Comparison of ENCODE assay signal across 1 cellular context in the genomic region with DNA sequence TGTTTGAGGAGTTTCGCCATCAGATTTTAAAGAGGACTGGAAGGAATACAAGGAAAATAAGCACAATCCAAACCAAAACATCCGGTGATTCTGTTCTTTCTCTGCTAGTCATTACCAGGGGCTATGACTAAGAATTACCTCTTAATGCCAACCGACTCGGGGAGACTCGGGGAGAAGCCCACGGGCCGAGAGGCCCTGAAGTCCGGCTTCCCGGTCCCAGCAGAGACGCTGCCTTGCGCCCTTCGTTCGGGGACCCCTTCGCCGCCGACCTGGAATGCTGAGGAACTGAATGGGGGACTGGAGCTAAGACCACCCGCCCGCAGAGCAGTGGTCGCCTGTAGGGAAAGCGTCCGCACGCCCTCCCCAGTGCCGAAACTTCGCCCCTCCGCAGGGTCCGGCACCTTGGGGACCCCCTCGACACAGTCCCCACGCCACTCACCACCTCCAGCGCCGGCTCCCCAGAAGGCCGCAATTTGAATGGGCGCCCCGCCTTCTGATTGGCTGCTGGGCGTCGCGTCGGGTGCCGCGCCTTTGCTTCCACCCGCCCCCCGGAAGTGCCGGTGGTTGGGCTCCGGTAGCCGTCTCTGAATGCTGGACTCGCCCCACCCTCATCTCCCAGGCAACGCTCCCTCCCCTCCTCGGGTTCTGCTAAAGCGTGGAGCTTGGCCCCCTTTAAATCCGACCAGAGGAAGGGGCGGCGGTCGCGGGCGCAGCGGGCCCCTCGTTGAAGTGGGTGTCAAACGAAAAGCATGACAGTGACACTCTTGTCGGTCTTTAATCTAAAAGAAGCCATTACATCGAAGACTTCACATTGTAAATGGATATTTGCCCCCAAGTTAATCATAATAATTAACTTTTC.
A peak's percentile ranks its signal among the peaks of the same experiment; 100 is the strongest.
TF ChIP-seq lines count a peak whose summit lies in the region.

A gene with protein sequence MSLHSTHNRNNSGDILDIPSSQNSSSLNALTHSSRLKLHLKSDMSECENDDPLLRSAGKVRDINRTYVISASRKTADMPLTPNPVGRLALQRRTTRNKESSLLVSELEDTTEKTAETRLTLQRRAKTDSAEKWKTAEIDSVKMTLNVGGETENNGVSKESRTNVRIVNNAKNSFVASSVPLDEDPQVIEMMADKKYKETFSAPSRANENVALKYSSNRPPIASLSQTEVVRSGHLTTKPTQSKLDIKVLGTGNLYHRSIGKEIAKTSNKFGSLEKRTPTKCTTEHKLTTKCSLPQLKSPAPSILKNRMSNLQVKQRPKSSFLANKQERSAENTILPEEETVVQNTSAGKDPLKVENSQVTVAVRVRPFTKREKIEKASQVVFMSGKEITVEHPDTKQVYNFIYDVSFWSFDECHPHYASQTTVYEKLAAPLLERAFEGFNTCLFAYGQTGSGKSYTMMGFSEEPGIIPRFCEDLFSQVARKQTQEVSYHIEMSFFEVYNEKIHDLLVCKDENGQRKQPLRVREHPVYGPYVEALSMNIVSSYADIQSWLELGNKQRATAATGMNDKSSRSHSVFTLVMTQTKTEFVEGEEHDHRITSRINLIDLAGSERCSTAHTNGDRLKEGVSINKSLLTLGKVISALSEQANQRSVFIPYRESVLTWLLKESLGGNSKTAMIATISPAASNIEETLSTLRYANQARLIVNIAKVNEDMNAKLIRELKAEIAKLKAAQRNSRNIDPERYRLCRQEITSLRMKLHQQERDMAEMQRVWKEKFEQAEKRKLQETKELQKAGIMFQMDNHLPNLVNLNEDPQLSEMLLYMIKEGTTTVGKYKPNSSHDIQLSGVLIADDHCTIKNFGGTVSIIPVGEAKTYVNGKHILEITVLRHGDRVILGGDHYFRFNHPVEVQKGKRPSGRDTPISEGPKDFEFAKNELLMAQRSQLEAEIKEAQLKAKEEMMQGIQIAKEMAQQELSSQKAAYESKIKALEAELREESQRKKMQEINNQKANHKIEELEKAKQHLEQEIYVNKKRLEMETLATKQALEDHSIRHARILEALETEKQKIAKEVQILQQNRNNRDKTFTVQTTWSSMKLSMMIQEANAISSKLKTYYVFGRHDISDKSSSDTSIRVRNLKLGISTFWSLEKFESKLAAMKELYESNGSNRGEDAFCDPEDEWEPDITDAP (N-terminal part only) (minus strand): TSS at position 479 of the 859 bp plus-strand sequence. CDS start 2,028 bp downstream, outside the sequence.

TF ChIP-seq in HepG2, 621 proteins besides CTCF, POLR2A, EP300 and RAD21 (continued from another document and continues in another):
- TF ChIP-seq, protein P1, sequence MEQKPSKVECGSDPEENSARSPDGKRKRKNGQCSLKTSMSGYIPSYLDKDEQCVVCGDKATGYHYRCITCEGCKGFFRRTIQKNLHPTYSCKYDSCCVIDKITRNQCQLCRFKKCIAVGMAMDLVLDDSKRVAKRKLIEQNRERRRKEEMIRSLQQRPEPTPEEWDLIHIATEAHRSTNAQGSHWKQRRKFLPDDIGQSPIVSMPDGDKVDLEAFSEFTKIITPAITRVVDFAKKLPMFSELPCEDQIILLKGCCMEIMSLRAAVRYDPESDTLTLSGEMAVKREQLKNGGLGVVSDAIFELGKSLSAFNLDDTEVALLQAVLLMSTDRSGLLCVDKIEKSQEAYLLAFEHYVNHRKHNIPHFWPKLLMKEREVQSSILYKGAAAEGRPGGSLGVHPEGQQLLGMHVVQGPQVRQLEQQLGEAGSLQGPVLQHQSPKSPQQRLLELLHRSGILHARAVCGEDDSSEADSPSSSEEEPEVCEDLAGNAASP (CRISPR knock-in tag; IDR thresholded peaks at IDR 0.05; ENCODE audit: borderline replicate concordance), result no peak
- TF ChIP-seq ZNF557 (CRISPR knock-in tag; IDR thresholded peaks at IDR 0.05) (no peak), ZNF776 (CRISPR knock-in tag; IDR thresholded peaks at IDR 0.05) (peak; percentile 74; the same call in 1 of the 2 replicates), ZNF614 (CRISPR knock-in tag; IDR thresholded peaks at IDR 0.05; ENCODE audit: borderline replicate concordance) (0 out of 2 replicates have a peak, but pooled peaks have one; percentile 51), ZNF460 (CRISPR knock-in tag; IDR thresholded peaks at IDR 0.05; ENCODE audit: borderline replicate concordance) (no peak), CEBPB (IDR thresholded peaks at IDR 0.05; ENCODE audit: borderline replicate concordance, low read depth, low read length) (no peak), ZNF274 (CRISPR knock-in tag; IDR thresholded peaks at IDR 0.05) (peak; percentile 68; the same call in 1 of the 2 replicates), CSRNP1 (CRISPR knock-in tag; IDR thresholded peaks at IDR 0.05) (peak; percentile 59), KLF15 (CRISPR knock-in tag; IDR thresholded peaks at IDR 0.05; ENCODE audit: borderline replicate concordance) (no peak), ZNF773 (CRISPR knock-in tag; IDR thresholded peaks at IDR 0.05; ENCODE audit: borderline replicate concordance) (no peak), NCOA2 (CRISPR knock-in tag; IDR thresholded peaks at IDR 0.05) (no peak), REPIN1 (CRISPR knock-in tag; IDR thresholded peaks at IDR 0.05; ENCODE audit: borderline replicate concordance, low read depth) (peak; percentile 63; the same call in 1 of the 2 replicates), ZNF432 (CRISPR knock-in tag; IDR thresholded peaks at IDR 0.05; ENCODE audit: borderline replicate concordance) (no peak), PHF20 (CRISPR knock-in tag; IDR thresholded peaks at IDR 0.05) (peak; percentile 76), ERF (CRISPR knock-in tag; IDR thresholded peaks at IDR 0.05) (peak; percentile 25; the same call in 1 of the 2 replicates), ZNF740 (CRISPR knock-in tag; IDR thresholded peaks at IDR 0.05) (no peak), TARDBP (CRISPR knock-in tag; IDR thresholded peaks at IDR 0.05) (no peak), SETDB1 (CRISPR knock-in tag; IDR thresholded peaks at IDR 0.05; ENCODE audit: borderline replicate concordance) (no peak), ZNF24 (IDR thresholded peaks at IDR 0.05) (no peak), PTBP1 (IDR thresholded peaks at IDR 0.05; ENCODE audit: low read depth, low read length, poor library complexity, severe bottlenecking) (no peak), ZNF577 (CRISPR knock-in tag; IDR thresholded peaks at IDR 0.05; ENCODE audit: borderline replicate concordance, low read depth) (no peak), ZNF367 (CRISPR knock-in tag; IDR thresholded peaks at IDR 0.05; ENCODE audit: borderline replicate concordance) (no peak), CBX5 (CRISPR knock-in tag; IDR thresholded peaks at IDR 0.05; ENCODE audit: borderline replicate concordance) (no peak; the same call in 1 of the 2 replicates), RFX1 (IDR thresholded peaks at IDR 0.05) (peak; percentile 77), PHF8 (CRISPR knock-in tag; IDR thresholded peaks at IDR 0.05) (peak; percentile 79; the same call in 1 of the 2 replicates), U2AF1 (optimal IDR thresholded peaks at IDR 0.05; ENCODE audit: low read depth, low read length) (peak; percentile 70), ZKSCAN5 (CRISPR knock-in tag; IDR thresholded peaks at IDR 0.05) (no peak), ZNF766 (CRISPR knock-in tag; IDR thresholded peaks at IDR 0.05; ENCODE audit: borderline replicate concordance) (no peak), ZNF558 (CRISPR knock-in tag; IDR thresholded peaks at IDR 0.05; ENCODE audit: borderline replicate concordance) (no peak; the same call in 1 of the 2 replicates)
- TF ChIP-seq, protein P2, sequence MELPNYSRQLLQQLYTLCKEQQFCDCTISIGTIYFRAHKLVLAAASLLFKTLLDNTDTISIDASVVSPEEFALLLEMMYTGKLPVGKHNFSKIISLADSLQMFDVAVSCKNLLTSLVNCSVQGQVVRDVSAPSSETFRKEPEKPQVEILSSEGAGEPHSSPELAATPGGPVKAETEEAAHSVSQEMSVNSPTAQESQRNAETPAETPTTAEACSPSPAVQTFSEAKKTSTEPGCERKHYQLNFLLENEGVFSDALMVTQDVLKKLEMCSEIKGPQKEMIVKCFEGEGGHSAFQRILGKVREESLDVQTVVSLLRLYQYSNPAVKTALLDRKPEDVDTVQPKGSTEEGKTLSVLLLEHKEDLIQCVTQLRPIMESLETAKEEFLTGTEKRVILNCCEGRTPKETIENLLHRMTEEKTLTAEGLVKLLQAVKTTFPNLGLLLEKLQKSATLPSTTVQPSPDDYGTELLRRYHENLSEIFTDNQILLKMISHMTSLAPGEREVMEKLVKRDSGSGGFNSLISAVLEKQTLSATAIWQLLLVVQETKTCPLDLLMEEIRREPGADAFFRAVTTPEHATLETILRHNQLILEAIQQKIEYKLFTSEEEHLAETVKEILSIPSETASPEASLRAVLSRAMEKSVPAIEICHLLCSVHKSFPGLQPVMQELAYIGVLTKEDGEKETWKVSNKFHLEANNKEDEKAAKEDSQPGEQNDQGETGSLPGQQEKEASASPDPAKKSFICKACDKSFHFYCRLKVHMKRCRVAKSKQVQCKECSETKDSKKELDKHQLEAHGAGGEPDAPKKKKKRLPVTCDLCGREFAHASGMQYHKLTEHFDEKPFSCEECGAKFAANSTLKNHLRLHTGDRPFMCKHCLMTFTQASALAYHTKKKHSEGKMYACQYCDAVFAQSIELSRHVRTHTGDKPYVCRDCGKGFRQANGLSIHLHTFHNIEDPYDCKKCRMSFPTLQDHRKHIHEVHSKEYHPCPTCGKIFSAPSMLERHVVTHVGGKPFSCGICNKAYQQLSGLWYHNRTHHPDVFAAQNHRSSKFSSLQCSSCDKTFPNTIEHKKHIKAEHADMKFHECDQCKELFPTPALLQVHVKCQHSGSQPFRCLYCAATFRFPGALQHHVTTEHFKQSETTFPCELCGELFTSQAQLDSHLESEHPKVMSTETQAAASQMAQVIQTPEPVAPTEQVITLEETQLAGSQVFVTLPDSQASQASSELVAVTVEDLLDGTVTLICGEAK (IDR thresholded peaks at IDR 0.05), result no peak
- TF ChIP-seq, protein P2 (CRISPR knock-in tag; IDR thresholded peaks at IDR 0.05), result no peak
- TF ChIP-seq, protein P3, sequence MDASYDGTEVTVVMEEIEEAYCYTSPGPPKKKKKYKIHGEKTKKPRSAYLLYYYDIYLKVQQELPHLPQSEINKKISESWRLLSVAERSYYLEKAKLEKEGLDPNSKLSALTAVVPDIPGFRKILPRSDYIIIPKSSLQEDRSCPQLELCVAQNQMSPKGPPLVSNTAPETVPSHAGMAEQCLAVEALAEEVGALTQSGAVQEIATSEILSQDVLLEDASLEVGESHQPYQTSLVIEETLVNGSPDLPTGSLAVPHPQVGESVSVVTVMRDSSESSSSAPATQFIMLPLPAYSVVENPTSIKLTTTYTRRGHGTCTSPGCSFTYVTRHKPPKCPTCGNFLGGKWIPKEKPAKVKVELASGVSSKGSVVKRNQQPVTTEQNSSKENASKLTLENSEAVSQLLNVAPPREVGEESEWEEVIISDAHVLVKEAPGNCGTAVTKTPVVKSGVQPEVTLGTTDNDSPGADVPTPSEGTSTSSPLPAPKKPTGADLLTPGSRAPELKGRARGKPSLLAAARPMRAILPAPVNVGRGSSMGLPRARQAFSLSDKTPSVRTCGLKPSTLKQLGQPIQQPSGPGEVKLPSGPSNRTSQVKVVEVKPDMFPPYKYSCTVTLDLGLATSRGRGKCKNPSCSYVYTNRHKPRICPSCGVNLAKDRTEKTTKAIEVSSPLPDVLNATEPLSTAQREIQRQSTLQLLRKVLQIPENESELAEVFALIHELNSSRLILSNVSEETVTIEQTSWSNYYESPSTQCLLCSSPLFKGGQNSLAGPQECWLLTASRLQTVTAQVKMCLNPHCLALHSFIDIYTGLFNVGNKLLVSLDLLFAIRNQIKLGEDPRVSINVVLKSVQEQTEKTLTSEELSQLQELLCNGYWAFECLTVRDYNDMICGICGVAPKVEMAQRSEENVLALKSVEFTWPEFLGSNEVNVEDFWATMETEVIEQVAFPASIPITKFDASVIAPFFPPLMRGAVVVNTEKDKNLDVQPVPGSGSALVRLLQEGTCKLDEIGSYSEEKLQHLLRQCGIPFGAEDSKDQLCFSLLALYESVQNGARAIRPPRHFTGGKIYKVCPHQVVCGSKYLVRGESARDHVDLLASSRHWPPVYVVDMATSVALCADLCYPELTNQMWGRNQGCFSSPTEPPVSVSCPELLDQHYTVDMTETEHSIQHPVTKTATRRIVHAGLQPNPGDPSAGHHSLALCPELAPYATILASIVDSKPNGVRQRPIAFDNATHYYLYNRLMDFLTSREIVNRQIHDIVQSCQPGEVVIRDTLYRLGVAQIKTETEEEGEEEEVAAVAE (CRISPR knock-in tag; IDR thresholded peaks at IDR 0.05; ENCODE audit: borderline replicate concordance), result no peak
